In the genomic region with DNA sequence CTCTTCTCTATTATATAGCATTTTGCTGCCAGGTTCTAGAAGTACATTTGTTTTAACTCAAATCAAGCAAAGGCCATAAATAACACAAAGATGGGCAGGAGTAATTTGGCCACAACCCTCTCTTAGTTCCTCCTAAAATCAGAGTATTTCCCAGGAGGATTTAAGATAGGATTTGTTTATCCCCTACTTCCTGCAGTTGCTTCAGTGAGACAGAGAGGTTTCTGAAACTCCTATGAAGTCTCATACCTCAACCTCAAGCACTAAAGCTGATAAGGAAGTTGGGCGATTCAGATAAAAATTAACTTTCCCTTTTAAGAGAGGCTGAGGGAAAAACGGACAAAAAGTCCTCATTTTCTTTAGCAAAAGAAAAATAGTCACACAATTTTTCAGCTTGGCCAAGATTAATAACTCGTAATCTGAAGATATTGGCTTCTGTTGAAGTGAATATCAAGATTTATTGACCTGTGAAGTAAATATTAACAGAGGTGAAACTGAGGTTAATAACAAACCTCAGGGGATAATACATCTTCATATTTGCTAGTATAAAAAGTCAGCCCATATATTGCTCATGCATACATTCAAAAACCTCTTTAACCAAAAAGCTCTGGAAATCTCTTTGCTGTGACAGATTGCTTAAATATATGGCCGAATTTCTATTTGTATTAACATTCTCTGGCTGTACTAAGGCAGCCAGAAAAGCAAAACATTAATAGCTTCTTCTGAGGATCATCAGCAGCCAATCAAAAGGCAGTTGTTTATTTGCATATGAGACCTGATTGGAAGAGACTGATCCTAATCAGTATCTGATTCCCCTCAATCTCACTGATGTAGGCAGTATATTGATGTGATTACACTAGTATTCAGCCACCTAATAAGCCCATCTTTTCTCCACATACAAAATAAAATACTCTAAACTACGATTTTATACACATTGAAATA, we compare ENCODE assay signal across 14 cellular contexts.
DNase-seq lines count a peak whose midpoint lies in the region; ATAC-seq, FAIRE-seq and TF ChIP-seq lines count a peak whose summit lies in the region.
"Had no signal": no experiment of that assay in that cellular context is flagged by ENCODE, and none has a peak within 500 bp of the region (broad histone marks: within the 10 kb centered on the region; RNA-seq: fewer than 3 reads in every experiment).

No MANE protein-coding gene starts in this region.

- TF ChIP-seq CTCF in GM12865 (IDR thresholded peaks at IDR 0.05; ENCODE audit: insufficient read depth, low read depth, low read length, missing control alignments), result no peak
- TF ChIP-seq CTCF in fibroblast of villous mesenchyme (IDR thresholded peaks at IDR 0.05; ENCODE audit: insufficient read depth, low read depth, low read length), result no peak
- TF ChIP-seq CTCF in PC-9 (conservative IDR thresholded peaks at IDR 0.05), result no peak

- H3K9me2 ChIP-seq in PC-9 (ENCODE audit: insufficient read depth), result no peaks in the 10 kb centered on the region

- POLR2A ChIA-PET in PC-9 (lab: Charles Lee; ENCODE audit: unreplicated experiment), result no interaction called here

- H3K4me2 ChIP-seq in PC-9, result no peak overlapping the region

- CTCF ChIA-PET in PC-9 (lab: Charles Lee), result no interaction called here

- ATAC-seq in GM21619 (IDR thresholded peaks at IDR 0.05; ENCODE audit: unreplicated experiment) (peak; percentile 81), HG02870 (IDR thresholded peaks at IDR 0.05; ENCODE audit: unreplicated experiment) (no peak)

- H3K9me3 ChIP-seq in PC-9 (ENCODE audit: insufficient read depth, low read depth), result no peaks in the 10 kb centered on the region
- H3K9me3 ChIP-seq: tibial nerve had no signal

- peak; percentile 10 for DNase-seq in GM12865 (ENCODE audit: low read depth)
- DNase-seq in HTR-8/SVneo (ENCODE audit: insufficient read length, low spot score), result peak; percentile 8
- peak; percentile 6 for DNase-seq in fibroblast of villous mesenchyme (ENCODE audit: low read depth)
- no peak for DNase-seq in activated CD8-positive, alpha-beta memory T cell treated with anti-CD3 and anti-CD28 coated beads, Interleukin-2, amount 50 U/mL, for 48 hours
- no peak for DNase-seq in PC-9
- no peak for DNase-seq in NCI-H345 (lab: John Stamatoyannopoulos, UW)
- DNase-seq: activated CD8-positive, alpha-beta memory T cell treated with anti-CD3 and anti-CD28 coated beads, Interleukin-2, amount 50 U/mL, for 4 hours; CD4-positive, CD25-positive, alpha-beta regulatory T cell; stimulated activated CD4-positive, alpha-beta T cell treated with anti-CD3 and anti-CD28 coated beads, Interleukin-2, amount 100 ng/mL, for 24 hours had no signal

- intact Hi-C loops in PC-9 (cut with micrococcal nuclease; ENCODE audit: unreplicated experiment), result no loop called here

- H3K4me3 ChIP-seq in GM12865 (ENCODE audit: low read depth, low read length) (no peak overlapping the region), fibroblast of villous mesenchyme (ENCODE audit: low read depth, low read length) (no peak overlapping the region), PC-9 (no peak overlapping the region)
- H3K4me3 ChIP-seq: tibial nerve had no signal

- H3K79me2 ChIP-seq in PC-9 (ENCODE audit: low read depth), result no peaks in the 10 kb centered on the region

- no peaks in the 10 kb centered on the region for H3F3A ChIP-seq in PC-9 (ENCODE audit: insufficient read depth, low read depth)

- no peak overlapping the region for H2AFZ ChIP-seq in PC-9

- no peaks in the 10 kb centered on the region for H3K27me3 ChIP-seq in PC-9 (ENCODE audit: insufficient read depth, low read depth)
- H3K27me3 ChIP-seq: tibial nerve had no signal

- H3K4me1 ChIP-seq in PC-9 (replicated peaks; ENCODE audit: insufficient read depth), result no peaks in the 10 kb centered on the region

- H4K20me1 ChIP-seq in PC-9 (ENCODE audit: insufficient read depth), result no peaks in the 10 kb centered on the region

- no peak overlapping the region for H3K27ac ChIP-seq in PC-9
- H3K27ac ChIP-seq: HL-60, tibial nerve had no signal

- H3K36me3 ChIP-seq in PC-9 (ENCODE audit: low read depth), result no peaks in the 10 kb centered on the region
- H3K36me3 ChIP-seq: tibial nerve had no signal

- no peak for FAIRE-seq in HTR-8/SVneo (lab: Jason Lieb, UNC)
- FAIRE-seq: bronchial epithelial cell had no signal

- BruUV-seq in PC-9 (replicated peaks; lab: Mats Ljungman, UMichigan), result no TSS peak

Comparison
In these comparisons a context has a peak if more than half of its experiments do, and no peak if none do; other contexts are left out.
1. DNase-seq: peak in GM12865 (single experiment), HTR-8/SVneo (single experiment) and fibroblast of villous mesenchyme (single experiment); none in activated CD8-positive, alpha-beta memory T cell treated with anti-CD3 and anti-CD28 coated beads, Interleukin-2, amount 50 U/mL, for 48 hours (single experiment), PC-9 (0 of 2) and NCI-H345 (single experiment).